ENCODE assay signal across 8 cellular contexts in genomic region chr15:40755821-40756220, GRCh38. TPM values are rescaled to one million over a fixed set of nuclear protein-coding genes. Genes with fewer than 3 reads are reported as not detected.
A peak's percentile ranks its signal among the peaks of the same experiment; 100 is the strongest.
DNase-seq lines count a peak whose midpoint lies in the region; ATAC-seq lines count a peak whose summit lies in the region.

No MANE protein-coding gene starts in this region.

- in situ Hi-C loops in ACHN (cut with HindIII; ENCODE audit: low pct_ligation_motif_present, low pct_unique_long_range_greater_than_20kb, low sequenced_read_pairs), result no loop called here

- H3K23ac ChIP-seq in trophoblast cell (ENCODE audit: low read length), result no peak overlapping the region

- H3K9me3 ChIP-seq in ectodermal cell (ENCODE audit: control insufficient read depth, low read length) (no peaks in the 10 kb centered on the region), trophoblast cell (ENCODE audit: insufficient read depth, low read depth, low read length) (no peaks in the 10 kb centered on the region)

- H3K27me3 ChIP-seq in ectodermal cell (ENCODE audit: control insufficient read depth, insufficient read depth, low read length, poor library complexity, severe bottlenecking), result no peaks in the 10 kb centered on the region
- H3K27me3 ChIP-seq in trophoblast cell (ENCODE audit: insufficient read depth, low read length), result no peaks in the 10 kb centered on the region

- no peak for ATAC-seq in GM21447 (IDR thresholded peaks at IDR 0.05; ENCODE audit: unreplicated experiment)

- H3K4me1 ChIP-seq in ectodermal cell (ENCODE audit: control insufficient read depth, insufficient read depth, low read length), result no peaks in the 10 kb centered on the region
- peaks cover 4 to 12% of the 10 kb centered on the region in 2 experiments for H3K4me1 ChIP-seq in trophoblast cell (ENCODE audit: control insufficient read depth in 1 of 2, insufficient read depth in 2 of 2, low read length in 2 of 2)

- H4K91ac ChIP-seq in trophoblast cell (ENCODE audit: low read depth, low read length), result peak overlapping the region; percentile 36

- H3K36me3 ChIP-seq in ectodermal cell (ENCODE audit: control insufficient read depth, insufficient read depth, low read length), result no peaks in the 10 kb centered on the region
- H3K36me3 ChIP-seq in trophoblast cell (ENCODE audit: control insufficient read depth in 1 of 2, insufficient read depth in 2 of 2, low read length in 2 of 2), result peaks cover 10 to 12% of the 10 kb centered on the region in 2 experiments

- DNase-seq in ELR (ENCODE audit: low read depth) (peak; percentile 20), NCI-H345 treated with DMSO at 0.1 percent for 48 hours (lab: John Stamatoyannopoulos, UW; ENCODE audit: unreplicated experiment) (peak; percentile 15), trophoblast cell (no peak), ACHN (no peak), dedifferentiated amniotic fluid mesenchymal stem cell (ENCODE audit: extremely low spot score) (no peak), NOMO-1 treated with dmso at 0.1 percent for 144 hours (lab: John Stamatoyannopoulos, UW; ENCODE audit: unreplicated experiment) (no peak)

- H2BK5ac ChIP-seq in trophoblast cell (ENCODE audit: low read depth, low read length, poor library complexity), result no peak overlapping the region

- H3K4ac ChIP-seq in trophoblast cell (ENCODE audit: low read depth, low read length), result no peak overlapping the region

- no peak overlapping the region for H2AK5ac ChIP-seq in trophoblast cell (ENCODE audit: low read length)

- peak overlapping the region; percentile 95 for H3K4me3 ChIP-seq in ectodermal cell (ENCODE audit: insufficient read depth, low read depth, low read length)
- H3K4me3 ChIP-seq in trophoblast cell (ENCODE audit: low read depth, low read length), result no peak overlapping the region

- H4K8ac ChIP-seq in trophoblast cell (ENCODE audit: low read depth, low read length), result peak overlapping the region; percentile 5

- H2AFZ ChIP-seq in trophoblast cell (ENCODE audit: insufficient read depth, low read length, poor library complexity), result no peak overlapping the region

- peaks cover 5% of the 10 kb centered on the region for H3K79me2 ChIP-seq in trophoblast cell (ENCODE audit: control insufficient read depth, insufficient read depth, low read length, poor library complexity)

- H3K18ac ChIP-seq in trophoblast cell (ENCODE audit: low read length), result no peak overlapping the region

- peaks cover 9% of the 10 kb centered on the region for H3K79me1 ChIP-seq in trophoblast cell (ENCODE audit: low read length)

- no peak overlapping the region for H4K12ac ChIP-seq in trophoblast cell (ENCODE audit: low read depth, low read length)

- H2BK120ac ChIP-seq in trophoblast cell (ENCODE audit: insufficient read depth, low read length, poor library complexity), result no peak overlapping the region

- H3K9ac ChIP-seq in trophoblast cell (ENCODE audit: low read length), result no peak overlapping the region

- WGBS in ectodermal cell, 2 experiments, result 89 to 91% methylated on average over 10 to 11 of the region's 11 CpGs
- WGBS in trophoblast cell (ENCODE audit: extremely low coverage, insufficient coverage, insufficient read length), result no CpG with 5 or more reads among the region's 11 CpGs

- no peak overlapping the region for H3K14ac ChIP-seq in trophoblast cell (ENCODE audit: low read length)

- H3K4me2 ChIP-seq in trophoblast cell (ENCODE audit: low read length), result peak overlapping the region; percentile 75

- no peak overlapping the region for H3K27ac ChIP-seq in ectodermal cell (ENCODE audit: insufficient read depth, low read depth, low read length, poor library complexity, severe bottlenecking)
- peak overlapping the region; percentile 86 for H3K27ac ChIP-seq in trophoblast cell (ENCODE audit: low read depth, low read length)

- H2BK12ac ChIP-seq in trophoblast cell (ENCODE audit: low read length), result no peak overlapping the region

RNA-seq across cellular contexts. Expression of gene RMDN3, which starts 0.8 kb away (rescaled TPM):
- 23.4 TPM for polyA plus RNA-seq in ectodermal cell (2013, experiment 1 of 4)
- 24.5 TPM for polyA plus RNA-seq in ectodermal cell (2013, experiment 2 of 4)
- 17.5 TPM for polyA plus RNA-seq in ectodermal cell (2013, experiment 3 of 4)
- polyA plus RNA-seq in ectodermal cell (2013, experiment 4 of 4), result 19.5 TPM
- 11.0 and 11.2 TPM in 2 replicates for polyA plus RNA-seq in trophoblast cell (2013)

RNA-seq across cellular contexts. Expression of gene GCHFR, which starts 8.0 kb away (rescaled TPM):
- 0.96 TPM for polyA plus RNA-seq in ectodermal cell (2013, experiment 1 of 4)
- polyA plus RNA-seq in ectodermal cell (2013, experiment 2 of 4), result 1.1 TPM
- 2.6 TPM for polyA plus RNA-seq in ectodermal cell (2013, experiment 3 of 4)
- 3.0 TPM for polyA plus RNA-seq in ectodermal cell (2013, experiment 4 of 4)
- 10.9 and 11.6 TPM in 2 replicates for polyA plus RNA-seq in trophoblast cell (2013)

RNA-seq across cellular contexts. Expression of gene C15orf62, which starts 14.0 kb away (rescaled TPM):
- not detected for polyA plus RNA-seq in ectodermal cell (2013, experiment 1 of 4)
- polyA plus RNA-seq in ectodermal cell (2013, experiment 2 of 4), result not detected
- not detected for polyA plus RNA-seq in ectodermal cell (2013, experiment 3 of 4)
- polyA plus RNA-seq in ectodermal cell (2013, experiment 4 of 4), result not detected
- 0.10 and 0.14 TPM in 2 replicates for polyA plus RNA-seq in trophoblast cell (2013)

RNA-seq across cellular contexts. Expression of gene ZFYVE19, which starts 51.1 kb away (rescaled TPM):
- polyA plus RNA-seq in ectodermal cell (2013, experiment 1 of 4), result 20.2 TPM
- 14.5 TPM for polyA plus RNA-seq in ectodermal cell (2013, experiment 2 of 4)
- polyA plus RNA-seq in ectodermal cell (2013, experiment 3 of 4), result 13.3 TPM
- polyA plus RNA-seq in ectodermal cell (2013, experiment 4 of 4), result 17.6 TPM
- polyA plus RNA-seq in trophoblast cell (2013), result 13.1 and 14.9 TPM in 2 replicates

RNA-seq across cellular contexts. Expression of gene DNAJC17, which starts 51.5 kb away (rescaled TPM):
- polyA plus RNA-seq in ectodermal cell (2013, experiment 1 of 4), result 39.2 TPM
- 41.5 TPM for polyA plus RNA-seq in ectodermal cell (2013, experiment 2 of 4)
- polyA plus RNA-seq in ectodermal cell (2013, experiment 3 of 4), result 30.6 TPM
- 35.6 TPM for polyA plus RNA-seq in ectodermal cell (2013, experiment 4 of 4)
- polyA plus RNA-seq in trophoblast cell (2013), result 42.8 and 44.7 TPM in 2 replicates

Comparison
In these comparisons a context has a peak if more than half of its experiments do, and no peak if none do; other contexts are left out.
1. DNase-seq: peak in ELR (single experiment) and NCI-H345 treated with DMSO at 0.1 percent for 48 hours (single experiment); none in trophoblast cell (0 of 2), ACHN (single experiment), dedifferentiated amniotic fluid mesenchymal stem cell (single experiment) and NOMO-1 treated with dmso at 0.1 percent for 144 hours (single experiment).